1 cellular context compared by ENCODE assay signal in genomic region chr12:105740337-105740736, GRCh38.
TF ChIP-seq lines count a peak whose summit lies in the region.

No MANE protein-coding gene starts in this region.

TF ChIP-seq in SK-N-SH treated with all-trans-retinoic acid at 6 μM for 48 hours, 23 proteins besides CTCF, POLR2A, EP300 and RAD21 (continued from another document):
- no peak for TF ChIP-seq CREB5 (CRISPR knock-in tag; IDR thresholded peaks at IDR 0.05; ENCODE audit: low read depth)
- TF ChIP-seq ZC3H10 (CRISPR knock-in tag; IDR thresholded peaks at IDR 0.05): no peak
- no peak for TF ChIP-seq TSHZ2 (CRISPR knock-in tag; IDR thresholded peaks at IDR 0.05)
- TF ChIP-seq ARNTL (CRISPR knock-in tag; IDR thresholded peaks at IDR 0.05; ENCODE audit: borderline replicate concordance, low read depth): no peak
- no peak for TF ChIP-seq ZFP30 (CRISPR knock-in tag; IDR thresholded peaks at IDR 0.05)
- TF ChIP-seq SNAI2 (CRISPR knock-in tag; IDR thresholded peaks at IDR 0.05): no peak
- no peak for TF ChIP-seq ESRRG (CRISPR knock-in tag; IDR thresholded peaks at IDR 0.05)
- TF ChIP-seq CSRNP3 (CRISPR knock-in tag; IDR thresholded peaks at IDR 0.05): no peak
- TF ChIP-seq BACH2 (CRISPR knock-in tag; IDR thresholded peaks at IDR 0.05; ENCODE audit: borderline replicate concordance): no peak
- TF ChIP-seq ISL1 (CRISPR knock-in tag; IDR thresholded peaks at IDR 0.05): no peak
- TF ChIP-seq RARB (CRISPR knock-in tag; IDR thresholded peaks at IDR 0.05): no peak
- no peak for TF ChIP-seq CSDC2 (CRISPR knock-in tag; IDR thresholded peaks at IDR 0.05)
- no peak for TF ChIP-seq PATZ1 (CRISPR knock-in tag; IDR thresholded peaks at IDR 0.05; ENCODE audit: borderline replicate concordance)
- TF ChIP-seq OSR1 (CRISPR knock-in tag; IDR thresholded peaks at IDR 0.05): no peak
